8 cellular contexts compared by ENCODE assay signal in genomic region chr7:44121761-44122420, GRCh38. TPM values are rescaled to one million over a fixed set of nuclear protein-coding genes. Genes with fewer than 3 reads are reported as not detected.
A peak's percentile ranks its signal among the peaks of the same experiment; 100 is the strongest.
DNase-seq lines count a peak whose midpoint lies in the region; TF ChIP-seq lines count a peak whose summit lies in the region.

No MANE protein-coding gene starts in this region.

- H3K4me1 ChIP-seq in HUES64 (ENCODE audit: insufficient read depth, low read length) (peaks cover 6% of the 10 kb centered on the region; the same call in 1 of the 2 replicates), ascending aorta (peaks cover 6 to 14% of the 10 kb centered on the region in 2 donors)
- peaks cover 22% of the 10 kb centered on the region for H3K4me1 ChIP-seq in CD4-positive, alpha-beta memory T cell (ENCODE audit: insufficient read depth, low read length)

- H3K27ac Mint-ChIP-seq in CD14-positive monocyte (peak overlapping the region in 1 of 7 donors; percentile 80), nephron progenitor cell (no peak overlapping the region)
- H3K27ac Mint-ChIP-seq in CD4-positive, alpha-beta memory T cell = peak overlapping the region in 2 of 7 donors; percentile 91 to 97

- POLR2A ChIA-PET in CD4-positive, alpha-beta memory T cell (lab: Charles Lee; ENCODE audit: partially characterized antibody) = interaction anchor here (1.2 kb wide), 1 partner anchor 369 kb away, joined by 4 read pairs; no protein-coding TSS in a partner anchor

- DNase-seq in CD14-positive monocyte (ENCODE audit: low spot score) (peak; percentile 26), ascending aorta (ENCODE audit: low spot score in 2 of 2) (no peak), nephron progenitor cell (no peak), NCI-H345 treated with DMSO at 0.1 percent for 48 hours (lab: John Stamatoyannopoulos, UW; ENCODE audit: unreplicated experiment) (no peak), KG1 (lab: John Stamatoyannopoulos, UW) (no peak)
- DNase-seq in stimulated activated CD4-positive, alpha-beta T cell treated with anti-CD3 and anti-CD28 coated beads, Interleukin-15, amount 100 ng/mL, for 24 hours = no peak
- no peak for DNase-seq in CD4-positive, alpha-beta memory T cell

- no peak for TF ChIP-seq CTCF in CD14-positive monocyte (IDR thresholded peaks at IDR 0.05)
- TF ChIP-seq CTCF in ascending aorta (IDR thresholded peaks at IDR 0.05) = no peak
- no peak for TF ChIP-seq CTCF in nephron progenitor cell (IDR thresholded peaks at IDR 0.05)

- H3K9me3 ChIP-seq in HUES64 (ENCODE audit: insufficient read depth, low read depth, low read length) (peaks cover 2% of the 10 kb centered on the region; the same call in 1 of the 2 replicates), ascending aorta (no peaks in the 10 kb centered on the region)
- H3K9me3 ChIP-seq in CD4-positive, alpha-beta memory T cell (ENCODE audit: control insufficient read depth in 1 of 2, low read length in 2 of 2) = no peaks in the 10 kb centered on the region

- peaks cover 0 to 4% (median 0%) of the 10 kb centered on the region in 7 donors for H3K9me3 Mint-ChIP-seq in CD14-positive monocyte
- peaks cover 17% of the 10 kb centered on the region for H3K9me3 Mint-ChIP-seq in nephron progenitor cell
- no peaks in the 10 kb centered on the region for H3K9me3 Mint-ChIP-seq in CD4-positive, alpha-beta memory T cell

- H3K4me1 Mint-ChIP-seq in CD14-positive monocyte (peaks cover 15% of the 10 kb centered on the region), nephron progenitor cell (peaks cover 41% of the 10 kb centered on the region)
- peaks cover 20 to 37% (median 27%) of the 10 kb centered on the region in 4 donors for H3K4me1 Mint-ChIP-seq in CD4-positive, alpha-beta memory T cell

- H3K27ac ChIP-seq in HUES64 (ENCODE audit: low read depth, low read length) = no peak overlapping the region
- H3K27ac ChIP-seq in ascending aorta = peak overlapping the region; percentile 80 to 91
- H3K27ac ChIP-seq in CD4-positive, alpha-beta memory T cell (ENCODE audit: low read depth, low read length) = no peak overlapping the region

- H3K27me3 ChIP-seq in HUES64 (ENCODE audit: insufficient read depth, low read length) = peaks cover 19% of the 10 kb centered on the region
- no peaks in the 10 kb centered on the region for H3K27me3 ChIP-seq in ascending aorta
- H3K27me3 ChIP-seq in CD4-positive, alpha-beta memory T cell (ENCODE audit: insufficient read depth, low read length) = no peaks in the 10 kb centered on the region

- peak overlapping the region; percentile 90; the same call in 1 of the 2 replicates for H3K4me3 ChIP-seq in HUES64 (ENCODE audit: low read length)
- H3K4me3 ChIP-seq in ascending aorta = no peak overlapping the region
- H3K4me3 ChIP-seq in CD4-positive, alpha-beta memory T cell (ENCODE audit: low read length in 2 of 2) = no peak overlapping the region

- no peak overlapping the region for H3K4me3 Mint-ChIP-seq in CD14-positive monocyte
- peak overlapping the region; percentile 89 for H3K4me3 Mint-ChIP-seq in nephron progenitor cell
- H3K4me3 Mint-ChIP-seq in CD4-positive, alpha-beta memory T cell = peak overlapping the region in 3 of 8 donors; percentile 6 to 92 (median 15)

- H3K36me3 Mint-ChIP-seq in CD14-positive monocyte = peaks cover 21 to 24% of the 10 kb centered on the region in 2 donors
- peaks cover 39% of the 10 kb centered on the region for H3K36me3 Mint-ChIP-seq in nephron progenitor cell (ENCODE audit: low read depth)
- peaks cover 26 to 33% of the 10 kb centered on the region in 2 donors for H3K36me3 Mint-ChIP-seq in CD4-positive, alpha-beta memory T cell

- H3K9ac ChIP-seq in HUES64 (ENCODE audit: low read depth, low read length) = no peak overlapping the region; the same call in 1 of the 2 replicates

- H3K27me3 Mint-ChIP-seq in CD14-positive monocyte (ENCODE audit: low read depth in 3 of 3) (peaks cover 0 to 4% (median 0%) of the 10 kb centered on the region in 3 donors), nephron progenitor cell (ENCODE audit: low read depth, poor library complexity) (peaks cover 10% of the 10 kb centered on the region)
- H3K27me3 Mint-ChIP-seq in CD4-positive, alpha-beta memory T cell = no peaks in the 10 kb centered on the region

- intact Hi-C loops in CD14-positive monocyte (cut with micrococcal nuclease) (loop anchor here (5.0 kb wide), 2 partner anchors 40 to 105 kb away; partner anchors contain the start of gene POLM (in 2 of the 2)), ascending aorta (cut with DNase I) (loop anchor here (2.0 to 10.0 kb wide), 3 partner anchors 49 to 373 kb away; partner anchors contain the start of genes NUDCD3 and YKT6)
- intact Hi-C loops in CD4-positive, alpha-beta memory T cell (cut with micrococcal nuclease) = loop anchor here (2.0 to 5.0 kb wide), 5 partner anchors 17 to 255 kb away; partner anchors contain the start of genes AEBP1, MRPS24 and YKT6

- CTCF ChIA-PET in CD4-positive, alpha-beta memory T cell (lab: Charles Lee; ENCODE audit: partially characterized antibody) = no interaction called here

- H3K36me3 ChIP-seq in HUES64 (ENCODE audit: insufficient read depth, low read length) = peaks cover 47% of the 10 kb centered on the region
- peaks cover 0 to 32% of the 10 kb centered on the region in 2 donors for H3K36me3 ChIP-seq in ascending aorta
- peaks cover 15% of the 10 kb centered on the region for H3K36me3 ChIP-seq in CD4-positive, alpha-beta memory T cell (ENCODE audit: insufficient read depth, low read length)

- 95% methylated on average over 12 of the region's 12 CpGs for WGBS in HUES64

RNA-seq across cellular contexts. Expression of gene POLD2, which starts 1.5 kb away (rescaled TPM):
- polyA plus RNA-seq in CD14-positive monocyte = 10 to 100 TPM; 24.1 to 25.7 TPM
- 94.6 TPM for polyA plus RNA-seq in HUES64 (2013, experiment 1 of 2)
- polyA plus RNA-seq in HUES64 (2013, experiment 2 of 2) = 102 TPM
- 97.0 TPM for total RNA-seq in ascending aorta
- 10 to 100 TPM; 48.7 to 61.0 TPM for total RNA-seq in CD4-positive, alpha-beta memory T cell
- polyA plus RNA-seq in CD4-positive, alpha-beta memory T cell = 10 to 100 TPM; 89.4 to 94.4 TPM

RNA-seq across cellular contexts. Expression of gene AEBP1, which starts 17.7 kb away (rescaled TPM):
- not detected for polyA plus RNA-seq in CD14-positive monocyte
- 24.0 TPM for polyA plus RNA-seq in HUES64 (2013, experiment 1 of 2)
- polyA plus RNA-seq in HUES64 (2013, experiment 2 of 2) = 30.7 TPM
- total RNA-seq in ascending aorta = 1,349 TPM
- 1 to 10 TPM; 7.8 TPM for total RNA-seq in CD4-positive, alpha-beta memory T cell
- polyA plus RNA-seq in CD4-positive, alpha-beta memory T cell = 1 to 10 TPM in 1 of 2 donors, under 1 TPM in 1; 0.20 to 2.3 TPM

RNA-seq across cellular contexts. Expression of gene MYL7, which starts 19.2 kb away (rescaled TPM):
- not detected for polyA plus RNA-seq in CD14-positive monocyte
- polyA plus RNA-seq in HUES64 (2013, experiment 1 of 2) = 6.3 TPM
- 6.4 TPM for polyA plus RNA-seq in HUES64 (2013, experiment 2 of 2)
- total RNA-seq in ascending aorta = not detected
- not detected for total RNA-seq in CD4-positive, alpha-beta memory T cell
- polyA plus RNA-seq in CD4-positive, alpha-beta memory T cell = not detected

RNA-seq across cellular contexts. Expression of gene POLM, which starts 39.6 kb away (rescaled TPM):
- 1 to 10 TPM; 4.8 TPM for polyA plus RNA-seq in CD14-positive monocyte
- polyA plus RNA-seq in HUES64 (2013, experiment 1 of 2) = 6.7 TPM
- 7.6 TPM for polyA plus RNA-seq in HUES64 (2013, experiment 2 of 2)
- total RNA-seq in ascending aorta = 58.8 TPM
- total RNA-seq in CD4-positive, alpha-beta memory T cell = 10 to 100 TPM; 64.8 to 67.2 TPM
- 10 to 100 TPM in 1 of 2 donors, 1 to 10 TPM in 1; 8.0 to 18.2 TPM for polyA plus RNA-seq in CD4-positive, alpha-beta memory T cell

RNA-seq across cellular contexts. Expression of gene PGAM2, which starts 56.5 kb away (rescaled TPM):
- not detected for polyA plus RNA-seq in CD14-positive monocyte
- 3.3 TPM for polyA plus RNA-seq in HUES64 (2013, experiment 1 of 2)
- 2.3 TPM for polyA plus RNA-seq in HUES64 (2013, experiment 2 of 2)
- not detected for total RNA-seq in ascending aorta
- total RNA-seq in CD4-positive, alpha-beta memory T cell = 1 to 10 TPM; 1.1 to 1.5 TPM
- not detected for polyA plus RNA-seq in CD4-positive, alpha-beta memory T cell

Comparison
In these comparisons a context has a peak if more than half of its experiments do, and no peak if none do; other contexts are left out.
1. H3K27ac ChIP-seq: peak in ascending aorta (2 of 2); none in HUES64 (single experiment) and CD4-positive, alpha-beta memory T cell (single experiment).
2. RNA of gene AEBP1, which starts 17.7 kb away (total RNA-seq): 1,349 TPM in ascending aorta (single experiment); 7.8 TPM in CD4-positive, alpha-beta memory T cell; every median in the first group is over 100 times any median in the second.